In genomic region chr12:54047160-54047963, GRCh38 we compare ENCODE assay signal across 16 cellular contexts. TPM values are rescaled to one million over a fixed set of nuclear protein-coding genes. Genes with fewer than 3 reads are reported as not detected.
DNase-seq lines count a peak whose midpoint lies in the region; ATAC-seq and TF ChIP-seq lines count a peak whose summit lies in the region.
"Had no signal": no experiment of that assay in that cellular context is flagged by ENCODE, and none has a peak within 500 bp of the region (broad histone marks: within the 10 kb centered on the region; RNA-seq: fewer than 3 reads in every experiment).

No MANE protein-coding gene starts in this region.

- no peak overlapping the region for H2AK5ac ChIP-seq in trophoblast cell (ENCODE audit: low read length)

- H3K27ac Mint-ChIP-seq in T-helper 17 cell = no peak overlapping the region

- H3K36me3 ChIP-seq in esophagus muscularis mucosa = no peaks in the 10 kb centered on the region
- no peaks in the 10 kb centered on the region for H3K36me3 ChIP-seq in trophoblast cell (ENCODE audit: control insufficient read depth in 1 of 2, insufficient read depth in 2 of 2, low read length in 2 of 2)
- H3K36me3 ChIP-seq in right lobe of liver = no peaks in the 10 kb centered on the region
- H3K36me3 ChIP-seq: BLaER1 treated with 17β-estradiol and CSF1 and Interleukin-3, amounts not matched to agents 10 nM and 100 nM; gastrocnemius medialis had no signal

- H3K4ac ChIP-seq in trophoblast cell (ENCODE audit: low read depth, low read length) = no peak overlapping the region

- H3K4me1 Mint-ChIP-seq in T-helper 17 cell = peaks cover 24% of the 10 kb centered on the region

- H3K4me2 ChIP-seq in trophoblast cell (ENCODE audit: low read length) = peak overlapping the region; percentile 16
- H3K4me2 ChIP-seq: BLaER1 treated with 17β-estradiol and CSF1 and Interleukin-3, amounts not matched to agents 10 nM and 100 nM had no signal

- ATAC-seq in T-helper 17 cell (no peak), HG03460 (IDR thresholded peaks at IDR 0.05; ENCODE audit: unreplicated experiment) (no peak), right lobe of liver (no peak)
- ATAC-seq: gastrocnemius medialis, mucosa of descending colon had no signal

- H3K27me3 Mint-ChIP-seq in T-helper 17 cell = peaks cover 99% of the 10 kb centered on the region

- H2BK12ac ChIP-seq in trophoblast cell (ENCODE audit: low read length) = no peak overlapping the region

- no peak overlapping the region for H4K12ac ChIP-seq in trophoblast cell (ENCODE audit: low read depth, low read length)

- H2BK120ac ChIP-seq in trophoblast cell (ENCODE audit: insufficient read depth, low read length, poor library complexity) = no peak overlapping the region

- no peaks in the 10 kb centered on the region for H3K9me3 ChIP-seq in T-helper 17 cell (ENCODE audit: control insufficient read depth, low read length, poor library complexity, severe bottlenecking)
- no peaks in the 10 kb centered on the region for H3K9me3 ChIP-seq in esophagus muscularis mucosa
- H3K9me3 ChIP-seq in trophoblast cell (ENCODE audit: insufficient read depth, low read depth, low read length) = peaks cover 6% of the 10 kb centered on the region
- no peaks in the 10 kb centered on the region for H3K9me3 ChIP-seq in right lobe of liver
- H3K9me3 ChIP-seq: body of pancreas, gastrocnemius medialis, mucosa of descending colon had no signal

- no peak overlapping the region for H2BK5ac ChIP-seq in trophoblast cell (ENCODE audit: low read depth, low read length, poor library complexity)

- H3K27ac ChIP-seq in esophagus muscularis mucosa (replicated peaks in 1 of 4) = no peak overlapping the region
- no peak overlapping the region for H3K27ac ChIP-seq in trophoblast cell (ENCODE audit: low read depth, low read length)
- no peak overlapping the region for H3K27ac ChIP-seq in right lobe of liver
- H3K27ac ChIP-seq: BLaER1 treated with 17β-estradiol and CSF1 and Interleukin-3, amounts not matched to agents 10 nM and 100 nM; body of pancreas; gastrocnemius medialis had no signal

- DNase-seq in ELF-1 (ENCODE audit: low read depth, low spot score) = peak; percentile 82
- no peak for DNase-seq in T-helper 17 cell
- DNase-seq in esophagus muscularis mucosa (ENCODE audit: extremely low spot score) = no peak
- no peak for DNase-seq in trophoblast cell
- DNase-seq in NCI-H226 = no peak
- DNase-seq in right lobe of liver = no peak
- DNase-seq in AG08396 (ENCODE audit: low spot score) = no peak
- DNase-seq: activated CD4-positive, CD25-positive, alpha-beta regulatory T cell; body of pancreas; effector CD4-positive, alpha-beta T cell; gastrocnemius medialis; mucosa of descending colon; MV-4-11 had no signal

- H3K4me1 ChIP-seq in esophagus muscularis mucosa (peaks cover 5 to 25% (median 24%) of the 10 kb centered on the region in 4 donors), trophoblast cell (ENCODE audit: control insufficient read depth in 1 of 2, insufficient read depth in 2 of 2, low read length in 2 of 2) (no peaks in the 10 kb centered on the region), right lobe of liver (no peaks in the 10 kb centered on the region)

- H3K18ac ChIP-seq in trophoblast cell (ENCODE audit: low read length) = no peak overlapping the region

- TF ChIP-seq POLR2A in esophagus muscularis mucosa (IDR thresholded peaks at IDR 0.05; ENCODE audit: low read depth) (no peak), right lobe of liver (IDR thresholded peaks at IDR 0.05) (no peak)

- H4K8ac ChIP-seq in trophoblast cell (ENCODE audit: low read depth, low read length) = no peak overlapping the region

- H3K27me3 ChIP-seq in esophagus muscularis mucosa (peaks cover 0 to 51% (median 2%) of the 10 kb centered on the region in 4 donors), trophoblast cell (ENCODE audit: insufficient read depth, low read length) (peaks cover 90% of the 10 kb centered on the region), right lobe of liver (peaks cover 0 to 54% of the 10 kb centered on the region in 2 donors)

- H3K23ac ChIP-seq in trophoblast cell (ENCODE audit: low read length) = no peak overlapping the region

- H2AFZ ChIP-seq in trophoblast cell (ENCODE audit: insufficient read depth, low read length, poor library complexity) = no peak overlapping the region

- H3K79me2 ChIP-seq in trophoblast cell (ENCODE audit: control insufficient read depth, insufficient read depth, low read length, poor library complexity) = no peaks in the 10 kb centered on the region

- intact Hi-C loops in esophagus muscularis mucosa (cut with DNase I) = no loop called here
- intact Hi-C loops in right lobe of liver (cut with DNase I) = no loop called here

- H3K9ac ChIP-seq in trophoblast cell (ENCODE audit: low read length) = no peak overlapping the region
- H3K9ac ChIP-seq: BLaER1 treated with 17β-estradiol and CSF1 and Interleukin-3, amounts not matched to agents 10 nM and 100 nM had no signal

- no peak overlapping the region for H3K14ac ChIP-seq in trophoblast cell (ENCODE audit: low read length)

- H3K36me3 Mint-ChIP-seq in T-helper 17 cell (ENCODE audit: low read depth) = peaks cover 5% of the 10 kb centered on the region

- peak overlapping the region; percentile 21 for H3K4me3 Mint-ChIP-seq in T-helper 17 cell

- TF ChIP-seq CTCF in esophagus muscularis mucosa (IDR thresholded peaks at IDR 0.05) (no peak), right lobe of liver (IDR thresholded peaks at IDR 0.05) (no peak)

- H3K4me3 ChIP-seq in esophagus muscularis mucosa = peak overlapping the region; percentile 22 to 38 (median 30)
- no peak overlapping the region for H3K4me3 ChIP-seq in trophoblast cell (ENCODE audit: low read depth, low read length)
- H3K4me3 ChIP-seq in right lobe of liver = no peak overlapping the region
- H3K4me3 ChIP-seq: BLaER1 treated with 17β-estradiol and CSF1 and Interleukin-3, amounts not matched to agents 10 nM and 100 nM; body of pancreas; gastrocnemius medialis; mucosa of descending colon had no signal

- 41% methylated on average over 49 of the region's 61 CpGs for WGBS in esophagus muscularis mucosa
- WGBS in trophoblast cell (ENCODE audit: extremely low coverage, insufficient coverage, insufficient read length) = no CpG with 5 or more reads among the region's 61 CpGs
- 2% methylated on average over 29 of the region's 61 CpGs for WGBS in right lobe of liver (ENCODE audit: insufficient coverage, low coverage, low lambda C conversion rate, missing lambda C conversion rate)

- no peaks in the 10 kb centered on the region for H3K79me1 ChIP-seq in trophoblast cell (ENCODE audit: low read length)

- no peak for TF ChIP-seq EP300 in esophagus muscularis mucosa (IDR thresholded peaks at IDR 0.05)

- no peak overlapping the region for H4K91ac ChIP-seq in trophoblast cell (ENCODE audit: low read depth, low read length)

RNA-seq across cellular contexts. Expression of gene HOXC4, which starts 6.3 kb away (rescaled TPM):
- total RNA-seq in T-helper 17 cell (not detected), esophagus muscularis mucosa (1 to 10 TPM in 3 of 4 donors, under 1 TPM in 1; 0.83 to 3.6 (median 2.5) TPM), right lobe of liver (under 1 TPM in 1 of 6 experiments, not detected in 5; 0.13 TPM)
- polyA plus RNA-seq in trophoblast cell (2013) = 0.10 and 0.14 TPM in 2 replicates
- total RNA-seq: body of pancreas, pulmonary artery endothelial cell had no signal

RNA-seq across cellular contexts. Expression of gene HOXC5, which starts 14.5 kb away (rescaled TPM):
- total RNA-seq in T-helper 17 cell (not detected), esophagus muscularis mucosa (1 to 10 TPM in 1 of 4 donors, under 1 TPM in 1, not detected in 2; 0.83 to 2.0 TPM), right lobe of liver (not detected)
- polyA plus RNA-seq in trophoblast cell (2013) = not detected in 2 replicates
- total RNA-seq: body of pancreas, mucosa of descending colon, pulmonary artery endothelial cell had no signal

RNA-seq across cellular contexts. Expression of gene HOXC6, which starts 19.1 kb away (rescaled TPM):
- not detected for total RNA-seq in T-helper 17 cell
- total RNA-seq in esophagus muscularis mucosa = under 1 TPM in 3 of 4 donors, not detected in 1; 0.23 to 0.42 (median 0.32) TPM
- polyA plus RNA-seq in trophoblast cell (2013) = 0.10 and 0.25 TPM in 2 replicates
- not detected for total RNA-seq in right lobe of liver
- total RNA-seq: body of pancreas, pulmonary artery endothelial cell had no signal

RNA-seq across cellular contexts. Expression of gene HOXC8, which starts 38.6 kb away (rescaled TPM):
- total RNA-seq in T-helper 17 cell (not detected), esophagus muscularis mucosa (not detected), right lobe of liver (not detected)
- 0.05 and 0.06 TPM in 2 replicates for polyA plus RNA-seq in trophoblast cell (2013)
- total RNA-seq: body of pancreas, mucosa of descending colon, pulmonary artery endothelial cell had no signal

RNA-seq across cellular contexts. Expression of gene HOXC9, which starts 47.4 kb away (rescaled TPM):
- total RNA-seq in T-helper 17 cell (not detected), esophagus muscularis mucosa (not detected), right lobe of liver (not detected)
- 0.03 TPM in 1 of 2 replicates, not detected in the other for polyA plus RNA-seq in trophoblast cell (2013)
- total RNA-seq: body of pancreas, mucosa of descending colon, pulmonary artery endothelial cell had no signal

Comparison
In these comparisons a context has a peak if more than half of its experiments do, and no peak if none do; other contexts are left out.
1. H3K4me3 ChIP-seq: peak in esophagus muscularis mucosa (4 of 4); none in trophoblast cell (single experiment) and right lobe of liver (0 of 3).